Comparison of ENCODE assay signal across 1 cellular context in the genomic region with DNA sequence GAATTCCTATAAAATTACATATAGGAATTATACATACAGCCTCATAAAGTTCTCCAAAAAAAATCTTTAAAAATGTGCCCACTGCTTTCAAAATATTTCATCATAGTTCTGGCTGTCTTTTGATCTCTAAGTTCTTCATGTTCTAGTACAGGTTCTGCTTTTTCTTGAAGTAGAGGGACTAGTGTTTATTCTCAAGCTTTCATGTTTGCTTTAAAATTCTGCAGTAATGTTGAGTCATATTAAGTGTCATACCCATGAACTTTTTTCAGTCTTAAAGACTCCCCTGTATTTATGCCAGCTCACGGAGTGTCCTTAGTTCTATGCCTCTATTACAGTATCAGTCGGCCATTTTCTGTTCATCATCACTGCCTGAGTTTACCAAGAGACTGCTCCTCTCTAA.
A peak's percentile ranks its signal among the peaks of the same experiment; 100 is the strongest.
TF ChIP-seq lines count a peak whose summit lies in the region.

No MANE protein-coding gene starts in this region.

TF ChIP-seq in HepG2, 621 proteins besides CTCF, POLR2A, EP300 and RAD21:
- TF ChIP-seq, protein P1, sequence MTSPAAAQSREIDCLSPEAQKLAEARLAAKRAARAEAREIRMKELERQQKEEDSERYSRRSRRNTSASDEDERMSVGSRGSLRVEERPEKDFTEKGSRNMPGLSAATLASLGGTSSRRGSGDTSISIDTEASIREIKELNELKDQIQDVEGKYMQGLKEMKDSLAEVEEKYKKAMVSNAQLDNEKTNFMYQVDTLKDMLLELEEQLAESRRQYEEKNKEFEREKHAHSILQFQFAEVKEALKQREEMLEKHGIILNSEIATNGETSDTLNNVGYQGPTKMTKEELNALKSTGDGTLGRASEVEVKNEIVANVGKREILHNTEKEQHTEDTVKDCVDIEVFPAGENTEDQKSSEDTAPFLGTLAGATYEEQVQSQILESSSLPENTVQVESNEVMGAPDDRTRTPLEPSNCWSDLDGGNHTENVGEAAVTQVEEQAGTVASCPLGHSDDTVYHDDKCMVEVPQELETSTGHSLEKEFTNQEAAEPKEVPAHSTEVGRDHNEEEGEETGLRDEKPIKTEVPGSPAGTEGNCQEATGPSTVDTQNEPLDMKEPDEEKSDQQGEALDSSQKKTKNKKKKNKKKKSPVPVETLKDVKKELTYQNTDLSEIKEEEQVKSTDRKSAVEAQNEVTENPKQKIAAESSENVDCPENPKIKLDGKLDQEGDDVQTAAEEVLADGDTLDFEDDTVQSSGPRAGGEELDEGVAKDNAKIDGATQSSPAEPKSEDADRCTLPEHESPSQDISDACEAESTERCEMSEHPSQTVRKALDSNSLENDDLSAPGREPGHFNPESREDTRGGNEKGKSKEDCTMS (CRISPR knock-in tag; conservative IDR thresholded peaks at IDR 0.05), result no peak
- TF ChIP-seq AGO2 (optimal IDR thresholded peaks at IDR 0.05; ENCODE audit: low read depth, low read length), result peak; percentile 36
